In genomic region chr11:43359432-43359818, GRCh38 we compare ENCODE assay signal across 8 cellular contexts. TPM values are rescaled to one million over a fixed set of nuclear protein-coding genes. Genes with fewer than 3 reads are reported as not detected.
DNase-seq lines count a peak whose midpoint lies in the region; ATAC-seq, FAIRE-seq and TF ChIP-seq lines count a peak whose summit lies in the region.

No MANE protein-coding gene starts in this region.

- ATAC-seq in heart right ventricle (peak; percentile 5 to 60 (median 42)), psoas muscle (peak; percentile 33 to 56 (median 42))

- TF ChIP-seq CTCF in heart right ventricle (IDR thresholded peaks at IDR 0.05) (no peak), psoas muscle (IDR thresholded peaks at IDR 0.05) (no peak)

- H3K4me3 ChIP-seq in heart right ventricle (peak overlapping the region; percentile 46 to 99 (median 93)), psoas muscle (peak overlapping the region; percentile 98)

- FAIRE-seq in H54 (lab: Jason Lieb, UNC): peak; percentile 66

- intact Hi-C loops in heart right ventricle (cut with DNase I): no loop called here
- intact Hi-C loops in psoas muscle (cut with DNase I): no loop called here

- H3K27me3 ChIP-seq in heart right ventricle: no peaks in the 10 kb centered on the region
- H3K27me3 ChIP-seq in psoas muscle (ENCODE audit: insufficient read depth in 3 of 3, low read length in 2 of 3): no peaks in the 10 kb centered on the region

- H3K4me1 ChIP-seq in heart right ventricle (peaks cover 6 to 34% (median 26%) of the 10 kb centered on the region in 9 donors), psoas muscle (peaks cover 28% of the 10 kb centered on the region)

- peak; percentile 5 for DNase-seq in activated gamma-delta T cell treated with Interleukin-2 at 50 U/mL for 16 hours
- DNase-seq in activated gamma-delta T cell (lab: John Stamatoyannopoulos, UW): no peak
- no peak for DNase-seq in H54 (ENCODE audit: insufficient read length, low spot score)
- peak; percentile 12 for DNase-seq in activated gamma-delta T cell treated with anti-CD3 and anti-CD28 coated beads, Interleukin-2, amount 50 U/mL, for 16 hours (ENCODE audit: low read depth)
- no peak for DNase-seq in heart right ventricle
- no peak for DNase-seq in psoas muscle
- no peak for DNase-seq in mucosa of gallbladder (ENCODE audit: low spot score)

- H3K27ac ChIP-seq in KOPT-K1 (ENCODE audit: low read depth, low read length, poor library complexity, severe bottlenecking): peak overlapping the region; percentile 85
- H3K27ac ChIP-seq in heart right ventricle: peak overlapping the region in 9 of 10 donors; percentile 58 to 97 (median 91)
- peak overlapping the region; percentile 97 for H3K27ac ChIP-seq in psoas muscle

- peaks cover 16% of the 10 kb centered on the region; the same call in 1 of the 2 replicates for H3K36me3 ChIP-seq in KOPT-K1 (ENCODE audit: insufficient read depth, low read length)
- H3K36me3 ChIP-seq in heart right ventricle: peaks cover 0 to 10% (median 0%) of the 10 kb centered on the region in 9 donors
- peaks cover 0 to 4% of the 10 kb centered on the region in 2 donors for H3K36me3 ChIP-seq in psoas muscle (ENCODE audit: insufficient read depth in 1 of 2, low read depth in 1 of 2)

- WGBS in heart right ventricle, 2 donors: 0 to 1% methylated on average over 14 of the region's 14 CpGs
- 0% methylated on average over 14 of the region's 14 CpGs for WGBS in psoas muscle, 3 donors

- H3K9me3 ChIP-seq in KOPT-K1 (ENCODE audit: insufficient read depth, low read length, poor library complexity, severe bottlenecking): no peaks in the 10 kb centered on the region
- H3K9me3 ChIP-seq in heart right ventricle: no peaks in the 10 kb centered on the region
- no peaks in the 10 kb centered on the region for H3K9me3 ChIP-seq in psoas muscle

- no peak for TF ChIP-seq POLR2A in H54 (IDR thresholded peaks at IDR 0.05; ENCODE audit: low read depth, low read length)

RNA-seq across cellular contexts. Expression of gene TTC17, which starts 0.7 kb away (rescaled TPM):
- total RNA-seq in heart right ventricle: 10 to 100 TPM; 25.1 to 33.8 (median 29.8) TPM
- 10 to 100 TPM; 20.4 to 42.1 TPM for polyA plus RNA-seq in heart right ventricle
- 10 to 100 TPM; 25.6 to 33.3 (median 29.6) TPM for total RNA-seq in psoas muscle
- polyA plus RNA-seq in psoas muscle: 10 to 100 TPM; 17.9 to 31.8 (median 26.4) TPM
- 72.3 TPM for total RNA-seq in mucosa of gallbladder

RNA-seq across cellular contexts. Expression of gene API5, which starts 47.6 kb away (rescaled TPM):
- total RNA-seq in heart right ventricle (10 to 100 TPM; 35.5 to 52.8 (median 41.2) TPM), psoas muscle (10 to 100 TPM; 38.3 to 70.1 (median 52.9) TPM), mucosa of gallbladder (89.1 TPM)
- polyA plus RNA-seq in heart right ventricle (10 to 100 TPM; 15.7 to 19.4 TPM), psoas muscle (10 to 100 TPM; 27.9 to 99.6 (median 41.9) TPM)

Comparison
In these comparisons a context has a peak if more than half of its experiments do, and no peak if none do; other contexts are left out.
1. DNase-seq: peak in activated gamma-delta T cell treated with Interleukin-2 at 50 U/mL for 16 hours (single experiment) and activated gamma-delta T cell treated with anti-CD3 and anti-CD28 coated beads, Interleukin-2, amount 50 U/mL, for 16 hours (single experiment); none in activated gamma-delta T cell (single experiment), H54 (single experiment), heart right ventricle (0 of 2), psoas muscle (0 of 2) and mucosa of gallbladder (single experiment).
2. Peak in every context shown above with its lines, with median percentiles within 50 percentile points of each other: H3K27ac ChIP-seq.